Comparison of ENCODE assay signal across 10 cellular contexts in genomic region chr13:32472194-32472621, GRCh38. TPM values are rescaled to one million over a fixed set of nuclear protein-coding genes. Genes with fewer than 3 reads are reported as not detected.
DNase-seq lines count a peak whose midpoint lies in the region; ATAC-seq and TF ChIP-seq lines count a peak whose summit lies in the region.
"Had no signal": no experiment of that assay in that cellular context is flagged by ENCODE, and none has a peak within 500 bp of the region (broad histone marks: within the 10 kb centered on the region; RNA-seq: fewer than 3 reads in every experiment).

No MANE protein-coding gene starts in this region.

- H3K4me1 ChIP-seq in SK-N-SH (ENCODE audit: control insufficient read depth in 1 of 2, insufficient read depth in 2 of 2, low read depth in 1 of 2, low read length in 1 of 2) (no peaks in the 10 kb centered on the region), colonic mucosa (no peaks in the 10 kb centered on the region)

- TF ChIP-seq EP300 in SK-N-SH (IDR thresholded peaks at IDR 0.05; ENCODE audit: borderline replicate concordance in 1 of 2, low read depth in 1 of 2, low read length in 1 of 2), result no peak

- 76% methylated on average over 3 of the region's 3 CpGs for WGBS in SK-N-SH (ENCODE audit: low lambda C conversion rate)

- no peaks in the 10 kb centered on the region for H3K9me2 ChIP-seq in SK-N-SH

- CTCF ChIA-PET in SK-N-SH (lab: Yijun Ruan, JAX), result no interaction called here

- peaks cover 0 to 3% of the 10 kb centered on the region in 2 experiments for H3K36me3 ChIP-seq in SK-N-SH (replicated peaks in 1 of 2; ENCODE audit: control insufficient read depth in 1 of 2, insufficient read depth in 2 of 2, low read length in 1 of 2)
- H3K36me3 ChIP-seq in colonic mucosa, result no peaks in the 10 kb centered on the region

- H3K4me3 ChIP-seq in SK-N-SH (ENCODE audit: low read depth in 2 of 2, low read length in 1 of 2) (no peak overlapping the region), colonic mucosa (no peak overlapping the region)

- no peak overlapping the region for H3K4me2 ChIP-seq in SK-N-SH

- H3K9me3 ChIP-seq in SK-N-SH (no peaks in the 10 kb centered on the region), colonic mucosa (no peaks in the 10 kb centered on the region)

- no peaks in the 10 kb centered on the region for H3K27me3 ChIP-seq in SK-N-SH (ENCODE audit: insufficient read depth)
- H3K27me3 ChIP-seq in colonic mucosa, result no peaks in the 10 kb centered on the region

- ATAC-seq in Right ventricle myocardium superior (ENCODE audit: poor library complexity), result peak; percentile 6
- no peak for ATAC-seq in left ventricle myocardium superior
- peak; percentile 66 for ATAC-seq in HG03060 (IDR thresholded peaks at IDR 0.05; ENCODE audit: low read depth, unreplicated experiment)
- no peak for ATAC-seq in left lobe of liver
- ATAC-seq: Panc1 had no signal

- POLR2A ChIA-PET in SK-N-SH (lab: Yijun Ruan, JAX), result interaction anchor here (0.9 kb wide), 1 partner anchor 15 kb away, joined by 3 read pairs; no protein-coding TSS in a partner anchor

- no peaks in the 10 kb centered on the region for H4K20me1 ChIP-seq in SK-N-SH (ENCODE audit: insufficient read depth)

- no peak overlapping the region for H3K9ac ChIP-seq in SK-N-SH
- H3K9ac ChIP-seq in colonic mucosa (ENCODE audit: low read depth in 2 of 2, low read length in 2 of 2), result no peak overlapping the region

- H2AFZ ChIP-seq in SK-N-SH (ENCODE audit: low read depth), result no peak overlapping the region

- no peaks in the 10 kb centered on the region for H3K79me2 ChIP-seq in SK-N-SH (ENCODE audit: insufficient read depth)

- H3K27ac ChIP-seq in SK-N-SH (ENCODE audit: low read depth in 2 of 2, low read length in 1 of 2), result no peak overlapping the region
- H3K27ac ChIP-seq in colonic mucosa, result no peak overlapping the region

- TF ChIP-seq RAD21 in SK-N-SH (IDR thresholded peaks at IDR 0.05; ENCODE audit: low read length), result no peak

- H3F3A ChIP-seq in SK-N-SH (replicated peaks; ENCODE audit: insufficient read depth), result no peaks in the 10 kb centered on the region

- DNase-seq in Right ventricle myocardium superior (no peak), left ventricle myocardium superior (no peak), dedifferentiated amniotic fluid mesenchymal stem cell (ENCODE audit: extremely low spot score) (peak; percentile 16), AML-193 (lab: John Stamatoyannopoulos, UW) (no peak), SK-N-SH (no peak), colonic mucosa (no peak), left lobe of liver (ENCODE audit: low spot score) (no peak)
- DNase-seq: activated naive CD4-positive, alpha-beta T cell treated with anti-CD3 and anti-CD28 coated beads for 36 hours had no signal

- intact Hi-C loops in Right ventricle myocardium superior (cut with DNase I) (no loop called here), left ventricle myocardium superior (cut with micrococcal nuclease) (no loop called here), colonic mucosa (cut with DNase I) (no loop called here)

- TF ChIP-seq CTCF in SK-N-SH (IDR thresholded peaks at IDR 0.05) (no peak), colonic mucosa (IDR thresholded peaks at IDR 0.05) (no peak)

TF ChIP-seq in SK-N-SH, 30 proteins besides CTCF, POLR2A, EP300 and RAD21:
- TF ChIP-seq RXRA (IDR thresholded peaks at IDR 0.05; ENCODE audit: borderline replicate concordance, low read depth) (no peak), GATA2 (CRISPR knock-in tag; IDR thresholded peaks at IDR 0.05) (no peak), ZBTB33 (IDR thresholded peaks at IDR 0.05; ENCODE audit: borderline replicate concordance, low read depth) (no peak), GABPA (IDR thresholded peaks at IDR 0.05; ENCODE audit: low read depth) (no peak), MAX (IDR thresholded peaks at IDR 0.05; ENCODE audit: low read depth) (no peak), USF1 (IDR thresholded peaks at IDR 0.05; ENCODE audit: borderline replicate concordance, low read depth) (no peak), RCOR1 (IDR thresholded peaks at IDR 0.05; ENCODE audit: low read length) (no peak), TEAD4 (IDR thresholded peaks at IDR 0.05; ENCODE audit: borderline replicate concordance, insufficient read depth) (no peak), POLR2AphosphoS5 (IDR thresholded peaks at IDR 0.05; ENCODE audit: low read depth, low read length) (no peak), MEF2A (IDR thresholded peaks at IDR 0.05; ENCODE audit: borderline replicate concordance, low read depth) (no peak)
TF ChIP-seq in SK-N-SH: peak in this region for 0.

RNA-seq across cellular contexts. Expression of gene N4BP2L1, which starts 44.3 kb away (rescaled TPM):
- 3.7 TPM for total RNA-seq in Right ventricle myocardium superior
- 3.9 TPM for total RNA-seq in left ventricle myocardium superior
- 1.2 and 1.3 TPM in 2 replicates for polyA plus RNA-seq in SK-N-SH (2012; rRNA removed)
- polyA plus RNA-seq in SK-N-SH (2012; cell fraction: cytosol; rRNA removed), result 1.2 and 1.4 TPM in 2 replicates
- 3.8 and 4.8 TPM in 2 replicates for polyA plus RNA-seq in SK-N-SH (2012; cell fraction: nucleus; rRNA removed)
- total RNA-seq in colonic mucosa, result 10 to 100 TPM in 1 of 2 donors, 1 to 10 TPM in 1; 4.8 to 10.3 TPM
- total RNA-seq in left lobe of liver, result 45.9 TPM

Comparison
In these comparisons a context has a peak if more than half of its experiments do, and no peak if none do; other contexts are left out.
1. ATAC-seq: peak in Right ventricle myocardium superior (single experiment) and HG03060 (single experiment); none in left ventricle myocardium superior (single experiment) and left lobe of liver (single experiment).